Comparison of ENCODE assay signal across 13 cellular contexts in genomic region chr3:194272221-194272620, GRCh38.
DNase-seq lines count a peak whose midpoint lies in the region; ATAC-seq and TF ChIP-seq lines count a peak whose summit lies in the region.
"Had no signal": no experiment of that assay in that cellular context is flagged by ENCODE, and none has a peak within 500 bp of the region (broad histone marks: within the 10 kb centered on the region; RNA-seq: fewer than 3 reads in every experiment).

No MANE protein-coding gene starts in this region.

- H3K9ac ChIP-seq in SK-N-MC (ENCODE audit: insufficient read length) (no peak overlapping the region), neuronal stem cell (ENCODE audit: low read depth, low read length, poor library complexity) (no peak overlapping the region)

- no peaks in the 10 kb centered on the region for H3K27me3 ChIP-seq in neuronal stem cell (ENCODE audit: control insufficient read depth in 3 of 3, insufficient read depth in 3 of 3, low read depth in 1 of 3, low read length in 3 of 3)
- no peaks in the 10 kb centered on the region for H3K27me3 ChIP-seq in suprapubic skin

- H3K36me3 ChIP-seq in SK-N-MC (ENCODE audit: insufficient read depth, low read length), result no peaks in the 10 kb centered on the region
- H3K36me3 ChIP-seq in neuronal stem cell (replicated peaks in 1 of 2; ENCODE audit: control insufficient read depth in 2 of 2, insufficient read depth in 2 of 2, low read length in 2 of 2), result no peaks in the 10 kb centered on the region
- H3K36me3 ChIP-seq in suprapubic skin, result no peaks in the 10 kb centered on the region

- peaks cover 34 to 43% of the 10 kb centered on the region in 2 donors for H3K4me1 ChIP-seq in neuronal stem cell (ENCODE audit: control insufficient read depth in 2 of 2, insufficient read depth in 1 of 2, low read depth in 1 of 2, low read length in 2 of 2)
- peaks cover 84% of the 10 kb centered on the region for H3K4me1 ChIP-seq in suprapubic skin

- peak overlapping the region; percentile 31 for H3K18ac ChIP-seq in neuronal stem cell (ENCODE audit: low read length)

- H2AFZ ChIP-seq in neuronal stem cell (ENCODE audit: low read length), result no peak overlapping the region

- no peak overlapping the region for H2BK15ac ChIP-seq in neuronal stem cell (ENCODE audit: low read length)

- H3K14ac ChIP-seq in neuronal stem cell (ENCODE audit: low read length), result no peak overlapping the region

- no peak for TF ChIP-seq POLR2A in suprapubic skin (IDR thresholded peaks at IDR 0.05)

- ATAC-seq in HG02571 (IDR thresholded peaks at IDR 0.05; ENCODE audit: unreplicated experiment), result no peak
- ATAC-seq: activated CD4-positive, CD25-positive, alpha-beta regulatory T cell treated with anti-CD3 and anti-CD28 coated beads, Interleukin-2, amount 50 U/mL, for 24 hours had no signal

- H3K27ac ChIP-seq in SK-N-MC (peak overlapping the region; percentile 48), neuronal stem cell (replicated peaks; ENCODE audit: low read length) (no peak overlapping the region), suprapubic skin (peak overlapping the region; percentile 85)

- no peak overlapping the region for H2BK5ac ChIP-seq in neuronal stem cell (ENCODE audit: low read length)

- no peak overlapping the region for H2BK120ac ChIP-seq in neuronal stem cell (ENCODE audit: low read depth, low read length)

- H4K91ac ChIP-seq in neuronal stem cell (ENCODE audit: low read depth, low read length, poor library complexity), result no peak overlapping the region

- no peak overlapping the region for H3K23ac ChIP-seq in neuronal stem cell (ENCODE audit: low read depth, low read length, poor library complexity)

- no peaks in the 10 kb centered on the region for H3K9me3 ChIP-seq in SK-N-MC (ENCODE audit: low read depth, low read length)
- H3K9me3 ChIP-seq in neuronal stem cell (replicated peaks in 1 of 2; ENCODE audit: control insufficient read depth in 2 of 2, insufficient read depth in 1 of 2, low read depth in 1 of 2, low read length in 2 of 2), result no peaks in the 10 kb centered on the region
- H3K9me3 ChIP-seq in suprapubic skin, result no peaks in the 10 kb centered on the region

- no peak for DNase-seq in SK-N-MC (ENCODE audit: low read depth, low spot score)
- peak; percentile 38 for DNase-seq in ecto neural progenitor cell (ENCODE audit: low spot score)
- no peak for DNase-seq in neuronal stem cell (ENCODE audit: low spot score)
- peak; percentile 73 to 77 for DNase-seq in suprapubic skin (ENCODE audit: low spot score in 2 of 2)
- DNase-seq in SW480 (ENCODE audit: low spot score), result no peak
- no peak for DNase-seq in cerebellar nuclear complex (lab: John Stamatoyannopoulos, UW)
- DNase-seq in NCI-H1048 (lab: John Stamatoyannopoulos, UW), result no peak
- DNase-seq: activated naive CD4-positive, alpha-beta T cell; cortex of kidney; MV-4-11; T-helper 2 cell had no signal

- H2AK5ac ChIP-seq in neuronal stem cell (ENCODE audit: low read depth, low read length), result peak overlapping the region; percentile 85

- no peak for TF ChIP-seq EP300 in suprapubic skin (IDR thresholded peaks at IDR 0.05)

- no peak overlapping the region for H3K4me2 ChIP-seq in neuronal stem cell (ENCODE audit: insufficient read depth, low read length, poor library complexity, severe bottlenecking)

- TF ChIP-seq CTCF in suprapubic skin (IDR thresholded peaks at IDR 0.05), result no peak

- no peaks in the 10 kb centered on the region for H3K79me1 ChIP-seq in neuronal stem cell (ENCODE audit: low read depth, low read length)

- H4K8ac ChIP-seq in neuronal stem cell (ENCODE audit: low read depth, low read length), result no peak overlapping the region

- no peak overlapping the region for H3K4me3 ChIP-seq in SK-N-MC
- no peak overlapping the region for H3K4me3 ChIP-seq in neuronal stem cell (ENCODE audit: low read length in 2 of 2)
- H3K4me3 ChIP-seq in suprapubic skin, result no peak overlapping the region

- H2BK12ac ChIP-seq in neuronal stem cell (ENCODE audit: low read length), result peak overlapping the region; percentile 7

- no peak overlapping the region for H3K4ac ChIP-seq in neuronal stem cell (ENCODE audit: low read length)

- no CpG with 5 or more reads among the region's 11 CpGs for WGBS in neuronal stem cell (ENCODE audit: extremely low coverage in 2 of 2, insufficient read length in 2 of 2, insufficient replicate concordance in 1 of 2), 2 donors
- WGBS in suprapubic skin, result 75% methylated on average over 11 of the region's 11 CpGs

Comparison
In these comparisons a context has a peak if more than half of its experiments do, and no peak if none do; other contexts are left out.
1. DNase-seq: peak in ecto neural progenitor cell (single experiment) and suprapubic skin (2 of 2); none in SK-N-MC (single experiment), neuronal stem cell (single experiment), SW480 (single experiment), cerebellar nuclear complex (0 of 2) and NCI-H1048 (single experiment).